Comparison of ENCODE assay signal across 18 cellular contexts in the genomic region with DNA sequence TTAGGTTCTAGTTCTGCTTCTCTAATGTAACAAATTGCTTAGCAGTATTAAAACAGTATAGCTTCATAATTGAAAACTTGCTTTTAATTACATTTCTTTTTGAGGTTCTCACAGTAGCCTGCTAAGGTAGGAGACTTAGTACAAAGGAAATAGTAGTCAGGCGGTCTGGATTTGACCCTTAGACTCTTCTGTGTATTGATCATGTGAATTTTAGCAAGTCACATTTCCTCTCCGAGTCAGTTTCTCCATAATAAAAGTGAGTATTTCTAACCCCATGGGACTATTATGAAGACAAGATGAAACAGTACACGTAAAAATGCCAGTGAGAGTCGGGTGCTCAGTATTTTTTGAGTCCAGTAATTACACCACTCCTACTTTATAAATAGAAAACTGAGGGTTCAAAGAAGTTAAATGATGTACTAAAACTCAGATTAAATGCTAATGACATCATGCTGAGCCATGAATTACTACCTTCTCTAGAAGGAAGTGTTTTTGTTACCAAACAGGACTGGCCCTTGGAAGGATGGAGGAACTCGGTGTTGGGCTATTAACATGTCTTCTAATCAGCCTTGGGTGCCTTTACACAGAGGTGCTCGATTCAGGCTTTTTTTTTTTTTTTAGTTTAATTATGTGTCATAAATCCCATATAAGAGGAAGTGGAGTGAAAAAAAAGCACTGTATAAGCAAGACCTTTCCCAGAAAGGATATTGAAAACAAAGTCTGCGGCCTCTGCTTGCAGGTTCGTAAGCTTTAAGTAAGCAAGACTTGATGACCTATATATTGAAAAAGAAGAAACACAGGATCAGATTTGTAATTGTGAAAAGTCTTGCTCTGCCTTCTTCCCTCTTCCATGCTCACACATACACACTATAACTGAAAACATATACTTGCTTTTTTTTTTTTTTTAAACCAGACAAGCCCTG.
DNase-seq lines count a peak whose midpoint lies in the region; ATAC-seq, FAIRE-seq and TF ChIP-seq lines count a peak whose summit lies in the region.
"Had no signal": no experiment of that assay in that cellular context is flagged by ENCODE, and none has a peak within 500 bp of the region (broad histone marks: within the 10 kb centered on the region; RNA-seq: fewer than 3 reads in every experiment).

No MANE protein-coding gene starts in this region.

- ATAC-seq in GM21619 (IDR thresholded peaks at IDR 0.05; ENCODE audit: unreplicated experiment) = no peak

- peak overlapping the region; percentile 27 for H3K4me2 ChIP-seq in endothelial cell of umbilical vein (ENCODE audit: insufficient read depth, low read length)

- H3K27ac ChIP-seq in endothelial cell of umbilical vein (ENCODE audit: insufficient read depth, low read depth, low read length) (no peak overlapping the region), mucosa of rectum (ENCODE audit: low read depth in 2 of 2, low read length in 2 of 2) (peak overlapping the region; percentile 61 to 62)
- H3K27ac ChIP-seq: HL-60 had no signal

- no peak for TF ChIP-seq POLR2A in endothelial cell of umbilical vein (IDR thresholded peaks at IDR 0.05; ENCODE audit: low read depth, low read length)

- intact Hi-C loops in endothelial cell of umbilical vein (cut with micrococcal nuclease) = no loop called here
- intact Hi-C loops in activated T-helper 2 cell treated with anti-CD3 and anti-CD28 coated beads, Interferon-gamma antibody, Interleukin-2, Interleukin-4, amounts not matched to agents 10 μg/mL and 5 μg/mL and 100 μg/mL, durations not matched to agents 14 hours and 24 hours and 36 hours (cut with micrococcal nuclease) = loop anchor here (5.0 kb wide), 1 partner anchor 38 kb away; no protein-coding TSS in a partner anchor

- no peak overlapping the region for H3K9ac ChIP-seq in endothelial cell of umbilical vein (replicated peaks; ENCODE audit: extremely low read depth, insufficient read depth, low read length)
- no peak overlapping the region for H3K9ac ChIP-seq in mucosa of rectum (ENCODE audit: low read depth in 1 of 2, low read length in 2 of 2)

- H3K9me3 Mint-ChIP-seq in activated T-helper 2 cell treated with anti-CD3 and anti-CD28 coated beads, Interferon-gamma antibody, Interleukin-2, Interleukin-4, amounts not matched to agents 10 μg/mL and 5 μg/mL and 100 μg/mL, durations not matched to agents 14 hours and 24 hours and 36 hours = no peaks in the 10 kb centered on the region

- no peaks in the 10 kb centered on the region for H4K20me1 ChIP-seq in endothelial cell of umbilical vein (replicated peaks; ENCODE audit: control insufficient read depth, extremely low read depth, insufficient read depth, low read length)

- H3K27me3 ChIP-seq in endothelial cell of umbilical vein (ENCODE audit: control insufficient read depth in 2 of 2, insufficient read depth in 2 of 2, low read length in 2 of 2) (no peaks in the 10 kb centered on the region), mucosa of rectum (ENCODE audit: control insufficient read depth in 2 of 2, insufficient read depth in 2 of 2, low read length in 2 of 2) (no peaks in the 10 kb centered on the region)
- H3K27me3 ChIP-seq: BE2C had no signal

- no peaks in the 10 kb centered on the region for H3K79me2 ChIP-seq in endothelial cell of umbilical vein (ENCODE audit: control insufficient read depth, insufficient read depth, low read length)

- H3K9me3 ChIP-seq in endothelial cell of umbilical vein (replicated peaks; ENCODE audit: control insufficient read depth, insufficient read depth, low read length) = no peaks in the 10 kb centered on the region
- H3K9me3 ChIP-seq in mucosa of rectum (ENCODE audit: control insufficient read depth in 2 of 2, low read length in 2 of 2) = no peaks in the 10 kb centered on the region
- H3K9me3 ChIP-seq: HAP-1 had no signal

- no peak overlapping the region for H2AFZ ChIP-seq in endothelial cell of umbilical vein (ENCODE audit: low read depth, low read length)

- H3K4me1 ChIP-seq in endothelial cell of umbilical vein (ENCODE audit: control insufficient read depth, extremely low read depth, insufficient read depth, low read length) (peaks cover 42% of the 10 kb centered on the region), mucosa of rectum (ENCODE audit: control insufficient read depth in 2 of 2, insufficient read depth in 2 of 2, low read length in 2 of 2) (peaks cover 7 to 18% of the 10 kb centered on the region in 2 donors)

- CTCF ChIA-PET in endothelial cell of umbilical vein (lab: Charles Lee) = interaction anchor here (0.8 to 3.0 kb wide), 6 partner anchors 24 to 128 kb away, joined by 3 to 10 read pairs (median 4); no protein-coding TSS in a partner anchor

- BruUV-seq in endothelial cell of umbilical vein (replicated peaks; lab: Mats Ljungman, UMichigan) = no TSS peak

- no peak overlapping the region for H3K4me3 ChIP-seq in GM12865 (ENCODE audit: low read depth, low read length)
- no peak overlapping the region for H3K4me3 ChIP-seq in endothelial cell of umbilical vein (replicated peaks in 1 of 3; ENCODE audit: insufficient read depth in 1 of 3, low read depth in 1 of 3, low read length in 3 of 3)
- H3K4me3 ChIP-seq in mucosa of rectum (ENCODE audit: low read length in 2 of 2) = peak overlapping the region in 1 of 2 donors; percentile 46
- H3K4me3 ChIP-seq: HAP-1 had no signal

- POLR2A ChIA-PET in endothelial cell of umbilical vein (lab: Charles Lee) = no interaction called here

- H3K36me3 ChIP-seq in endothelial cell of umbilical vein (ENCODE audit: control insufficient read depth in 2 of 2, extremely low read depth in 1 of 2, insufficient read depth in 2 of 2, low read length in 2 of 2) (no peaks in the 10 kb centered on the region), mucosa of rectum (ENCODE audit: control insufficient read depth in 2 of 2, insufficient read depth in 2 of 2, low read length in 2 of 2) (peaks cover 0 to 2% of the 10 kb centered on the region in 2 donors)
- H3K36me3 ChIP-seq: BE2C, HAP-1 had no signal

- dilution Hi-C loops in endothelial cell of umbilical vein (cut with MboI; ENCODE audit: extremely low pct_ligation_motif_present, low sequenced_read_pairs) = no loop called here

- H3K27me3 Mint-ChIP-seq in activated T-helper 2 cell treated with anti-CD3 and anti-CD28 coated beads, Interferon-gamma antibody, Interleukin-2, Interleukin-4, amounts not matched to agents 10 μg/mL and 5 μg/mL and 100 μg/mL, durations not matched to agents 14 hours and 24 hours and 36 hours (ENCODE audit: low read depth) = no peaks in the 10 kb centered on the region
- H3K27me3 Mint-ChIP-seq: CD4-positive, alpha-beta memory T cell had no signal

- DNase-seq in GM12865 (ENCODE audit: low read depth) = peak; percentile 2
- peak; percentile 24 for DNase-seq in NCI-H69 (lab: John Stamatoyannopoulos, UW)
- DNase-seq in endothelial cell of umbilical vein (ENCODE audit: low read depth, low spot score) = peak; percentile 84
- no peak for DNase-seq in activated T-helper 2 cell treated with anti-CD3 and anti-CD28 coated beads, Interferon-gamma antibody, Interleukin-2, Interleukin-4, amounts not matched to agents 10 μg/mL and 5 μg/mL and 100 μg/mL, durations not matched to agents 14 hours and 24 hours and 36 hours (ENCODE audit: low spot score)
- DNase-seq in NCI-H2196 treated with DMSO at 0.1 percent for 48 hours (lab: John Stamatoyannopoulos, UW; ENCODE audit: unreplicated experiment) = no peak
- DNase-seq: BE2C; Calu3; CD4-positive, alpha-beta memory T cell; NCI-H1105 treated with DMSO at 0.1 percent for 48 hours; NCI-H1694 treated with DMSO at 0.1 percent for 48 hours; NCI-H2107; NCI-H526 treated with DMSO at 0.1 percent for 48 hours; NK-92 treated with Interleukin-12 subunit alpha and Interleukin-12 subunit beta, amount 100 ng/mL, for 24 hours; OCI-M1 had no signal

- TF ChIP-seq CTCF in GM12865 (IDR thresholded peaks at IDR 0.05; ENCODE audit: insufficient read depth, low read depth, low read length, missing control alignments) (no peak), endothelial cell of umbilical vein (IDR thresholded peaks at IDR 0.05; ENCODE audit: extremely low read depth in 1 of 2, insufficient read depth in 1 of 2, low read depth in 1 of 2, low read length in 2 of 2) (no peak)

- H3K36me3 Mint-ChIP-seq in activated T-helper 2 cell treated with anti-CD3 and anti-CD28 coated beads, Interferon-gamma antibody, Interleukin-2, Interleukin-4, amounts not matched to agents 10 μg/mL and 5 μg/mL and 100 μg/mL, durations not matched to agents 14 hours and 24 hours and 36 hours (ENCODE audit: low read depth) = peaks cover 9% of the 10 kb centered on the region

- no peak overlapping the region for H3K4me3 Mint-ChIP-seq in activated T-helper 2 cell treated with anti-CD3 and anti-CD28 coated beads, Interferon-gamma antibody, Interleukin-2, Interleukin-4, amounts not matched to agents 10 μg/mL and 5 μg/mL and 100 μg/mL, durations not matched to agents 14 hours and 24 hours and 36 hours (ENCODE audit: low read depth)
- H3K4me3 Mint-ChIP-seq: CD4-positive, alpha-beta memory T cell had no signal

- no peak for FAIRE-seq in endothelial cell of umbilical vein (lab: Jason Lieb, UNC)

- H3K27ac Mint-ChIP-seq in activated T-helper 2 cell treated with anti-CD3 and anti-CD28 coated beads, Interferon-gamma antibody, Interleukin-2, Interleukin-4, amounts not matched to agents 10 μg/mL and 5 μg/mL and 100 μg/mL, durations not matched to agents 14 hours and 24 hours and 36 hours = no peak overlapping the region

- no peaks in the 10 kb centered on the region for H3K9me1 ChIP-seq in endothelial cell of umbilical vein (replicated peaks; ENCODE audit: control insufficient read depth, extremely low read depth, insufficient read depth, low read length)

- peaks cover 7% of the 10 kb centered on the region for H3K4me1 Mint-ChIP-seq in activated T-helper 2 cell treated with anti-CD3 and anti-CD28 coated beads, Interferon-gamma antibody, Interleukin-2, Interleukin-4, amounts not matched to agents 10 μg/mL and 5 μg/mL and 100 μg/mL, durations not matched to agents 14 hours and 24 hours and 36 hours (ENCODE audit: low read depth)

TF ChIP-seq in endothelial cell of umbilical vein, 7 proteins besides CTCF, POLR2A, EP300 and RAD21:
- TF ChIP-seq GATA2 (IDR thresholded peaks at IDR 0.05; ENCODE audit: insufficient read depth, insufficient read length, low read depth, low read length) (no peak), FOS (IDR thresholded peaks at IDR 0.05; ENCODE audit: borderline replicate concordance, insufficient read depth, low read length) (no peak)

Comparison
In these comparisons a context has a peak if more than half of its experiments do, and no peak if none do; other contexts are left out.
1. DNase-seq: peak in GM12865 (single experiment), NCI-H69 (single experiment) and endothelial cell of umbilical vein (single experiment); none in activated T-helper 2 cell treated with anti-CD3 and anti-CD28 coated beads, Interferon-gamma antibody, Interleukin-2, Interleukin-4, amounts not matched to agents 10 μg/mL and 5 μg/mL and 100 μg/mL, durations not matched to agents 14 hours and 24 hours and 36 hours (single experiment) and NCI-H2196 treated with DMSO at 0.1 percent for 48 hours (single experiment).